8 cellular contexts compared by ENCODE assay signal in the genomic region with DNA sequence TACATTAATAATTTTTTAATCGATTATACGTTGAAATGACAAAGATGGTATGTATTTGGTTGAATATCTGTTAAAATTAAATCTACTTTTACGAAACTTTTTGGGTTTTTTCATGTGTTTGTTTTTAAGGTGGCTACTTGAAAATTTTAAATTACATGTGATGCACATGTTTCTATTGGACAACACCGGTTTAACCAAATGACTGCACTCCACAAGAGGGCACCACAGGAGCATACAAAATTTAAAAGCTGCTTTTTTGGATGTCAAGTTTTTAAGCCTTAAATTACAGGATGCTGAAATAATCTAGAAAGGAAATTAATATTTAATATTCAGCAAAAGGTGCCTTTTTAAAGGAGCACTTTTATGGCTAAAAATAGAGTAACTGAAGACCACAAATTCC.
DNase-seq lines count a peak whose midpoint lies in the region; ATAC-seq and TF ChIP-seq lines count a peak whose summit lies in the region.

No MANE protein-coding gene starts in this region.

- no peaks in the 10 kb centered on the region for H3K4me1 ChIP-seq in Loucy (ENCODE audit: insufficient read depth, low read length, poor library complexity, severe bottlenecking)
- no peaks in the 10 kb centered on the region for H3K4me1 ChIP-seq in mucosa of descending colon (ENCODE audit: low read depth)
- no peaks in the 10 kb centered on the region for H3K4me1 ChIP-seq in upper lobe of right lung

- no peaks in the 10 kb centered on the region for H3K9me2 ChIP-seq in Loucy (replicated peaks; ENCODE audit: low read depth, low read length)

- H3K4me2 ChIP-seq in Loucy (ENCODE audit: low read depth, low read length, poor library complexity, severe bottlenecking), result no peak overlapping the region

- H3K36me3 ChIP-seq in Loucy (ENCODE audit: insufficient read depth, low read length), result peaks cover 7% of the 10 kb centered on the region; the same call in 1 of the 2 replicates
- H3K36me3 ChIP-seq in mucosa of descending colon (ENCODE audit: low read depth), result no peaks in the 10 kb centered on the region
- peaks cover 62% of the 10 kb centered on the region for H3K36me3 ChIP-seq in upper lobe of right lung

- H3K9ac ChIP-seq in Loucy (ENCODE audit: low read depth, low read length, poor library complexity, severe bottlenecking), result no peak overlapping the region

- no peak overlapping the region for H2AFZ ChIP-seq in Loucy (ENCODE audit: low read length)

- ATAC-seq in mucosa of descending colon (no peak), upper lobe of right lung (peak; percentile 54)

- peak; percentile 28 for DNase-seq in DMS153 treated with DMSO at 0.1 percent for 48 hours (lab: John Stamatoyannopoulos, UW; ENCODE audit: unreplicated experiment)
- DNase-seq in DMS153 (lab: John Stamatoyannopoulos, UW), result no peak
- DNase-seq in dedifferentiated amniotic fluid mesenchymal stem cell (ENCODE audit: extremely low spot score), result peak; percentile 62
- DNase-seq in mucosa of descending colon, result peak in 2 of 3 donors; percentile 18 to 77
- no peak for DNase-seq in upper lobe of right lung
- no peak for DNase-seq in immature natural killer cell

- H3K9me3 ChIP-seq in Loucy (ENCODE audit: insufficient read depth, low read depth, low read length), result no peaks in the 10 kb centered on the region
- H3K9me3 ChIP-seq in mucosa of descending colon, result no peaks in the 10 kb centered on the region
- no peaks in the 10 kb centered on the region for H3K9me3 ChIP-seq in upper lobe of right lung

- no peaks in the 10 kb centered on the region for H3K9me3 Mint-ChIP-seq in immature natural killer cell

- TF ChIP-seq CTCF in Loucy (conservative IDR thresholded peaks at IDR 0.05; ENCODE audit: low read length) (peak; percentile 77), WI38 (IDR thresholded peaks at IDR 0.05; ENCODE audit: low read depth, low read length) (peak; percentile 28; the same call in 1 of the 2 replicates), mucosa of descending colon (IDR thresholded peaks at IDR 0.05) (peak; percentile 43), upper lobe of right lung (IDR thresholded peaks at IDR 0.05) (peak; percentile 65)

- H3K79me2 ChIP-seq in Loucy (ENCODE audit: insufficient read depth, low read length), result no peaks in the 10 kb centered on the region

- H4K20me1 ChIP-seq in Loucy (ENCODE audit: insufficient read depth, low read length, poor library complexity, severe bottlenecking), result no peaks in the 10 kb centered on the region

- H3F3A ChIP-seq in Loucy (ENCODE audit: low read depth), result no peaks in the 10 kb centered on the region

- H3K27ac Mint-ChIP-seq in immature natural killer cell, result no peak overlapping the region

- no peak overlapping the region for H3K4me3 Mint-ChIP-seq in immature natural killer cell

- intact Hi-C loops in mucosa of descending colon (cut with DNase I, micrococcal nuclease) (loop anchor here in 1 of 2 donors (2.0 kb wide), 1 partner anchor 233 kb away; no protein-coding TSS in a partner anchor), upper lobe of right lung (cut with DNase I) (no loop called here)

- no peaks in the 10 kb centered on the region for H3K27me3 ChIP-seq in Loucy (ENCODE audit: insufficient read depth, low read length, poor library complexity, severe bottlenecking)
- no peaks in the 10 kb centered on the region for H3K27me3 ChIP-seq in upper lobe of right lung

- H3K27ac ChIP-seq in upper lobe of right lung, result no peak overlapping the region

- H3K4me3 ChIP-seq in Loucy (ENCODE audit: low read length, poor library complexity, severe bottlenecking), result no peak overlapping the region
- no peak overlapping the region for H3K4me3 ChIP-seq in WI38 (ENCODE audit: low read depth, low read length)
- no peak overlapping the region for H3K4me3 ChIP-seq in mucosa of descending colon
- no peak overlapping the region for H3K4me3 ChIP-seq in upper lobe of right lung

- no peaks in the 10 kb centered on the region for H3K27me3 Mint-ChIP-seq in immature natural killer cell (ENCODE audit: low read depth in 3 of 3)

- peaks cover 2 to 7% of the 10 kb centered on the region in 2 donors for H3K4me1 Mint-ChIP-seq in immature natural killer cell

- peaks cover 4 to 19% (median 6%) of the 10 kb centered on the region in 3 donors for H3K36me3 Mint-ChIP-seq in immature natural killer cell

Comparison
In these comparisons a context has a peak if more than half of its experiments do, and no peak if none do; other contexts are left out.
1. DNase-seq: peak in DMS153 treated with DMSO at 0.1 percent for 48 hours (single experiment), dedifferentiated amniotic fluid mesenchymal stem cell (single experiment) and mucosa of descending colon (2 of 3); none in DMS153 (single experiment), upper lobe of right lung (single experiment) and immature natural killer cell (0 of 3).
2. Peak in every context shown above with its lines, with median percentiles within 50 percentile points of each other: CTCF ChIP-seq.